In genomic region chr5:32232441-32233219, GRCh38 we compare ENCODE assay signal across 8 cellular contexts. TPM values are rescaled to one million over a fixed set of nuclear protein-coding genes. Genes with fewer than 3 reads are reported as not detected.
DNase-seq lines count a peak whose midpoint lies in the region; ATAC-seq and TF ChIP-seq lines count a peak whose summit lies in the region.

No MANE protein-coding gene starts in this region.

- CTCF ChIA-PET in OCI-LY7 (lab: Charles Lee; ENCODE audit: unreplicated experiment), result interaction anchor here (0.7 to 2.7 kb wide), 7 partner anchors 9 to 96 kb away, joined by 3 to 28 read pairs (median 3); no protein-coding TSS in a partner anchor

- H3K36me3 ChIP-seq in OCI-LY7 (ENCODE audit: insufficient read depth, low read length) (peaks cover 91% of the 10 kb centered on the region), esophagus muscularis mucosa (peaks cover 0 to 61% (median 51%) of the 10 kb centered on the region in 4 donors)

- H3K36me3 Mint-ChIP-seq in naive B cell, result peaks cover 10 to 36% of the 10 kb centered on the region in 2 donors

- H3K4me3 ChIP-seq in OCI-LY7 (ENCODE audit: low read depth, low read length, poor library complexity, severe bottlenecking) (no peak overlapping the region), esophagus muscularis mucosa (no peak overlapping the region)

- H3K9me3 ChIP-seq in OCI-LY7 (ENCODE audit: low read length), result no peaks in the 10 kb centered on the region
- no peaks in the 10 kb centered on the region for H3K9me3 ChIP-seq in esophagus muscularis mucosa

- no peaks in the 10 kb centered on the region for H3K9me3 Mint-ChIP-seq in naive B cell

- no peak overlapping the region for H2AFZ ChIP-seq in OCI-LY7 (ENCODE audit: low read length)

- no peaks in the 10 kb centered on the region for H3K27me3 ChIP-seq in esophagus muscularis mucosa

- BruUV-seq in OCI-LY7 (replicated peaks; lab: Mats Ljungman, UMichigan), result no TSS peak

- H3K27ac ChIP-seq in OCI-LY7 (ENCODE audit: low read depth, low read length, poor library complexity, severe bottlenecking) (no peak overlapping the region), esophagus muscularis mucosa (replicated peaks in 1 of 4) (peak overlapping the region; percentile 60 to 75 (median 72))

- no peaks in the 10 kb centered on the region for H3K27me3 Mint-ChIP-seq in naive B cell

- 48% methylated on average over 10 of the region's 11 CpGs for WGBS in esophagus muscularis mucosa

- H3K4me3 Mint-ChIP-seq in naive B cell, result no peak overlapping the region

- peaks cover 15 to 26% (median 17%) of the 10 kb centered on the region in 3 donors for H3K4me1 Mint-ChIP-seq in naive B cell

- TF ChIP-seq POLR2A in esophagus muscularis mucosa (IDR thresholded peaks at IDR 0.05; ENCODE audit: low read depth), result no peak

- no peaks in the 10 kb centered on the region for H4K20me1 ChIP-seq in OCI-LY7 (ENCODE audit: insufficient read depth, low read length)

- intact Hi-C loops in OCI-LY7 (cut with micrococcal nuclease; ENCODE audit: unreplicated experiment), result loop anchor here (1.0 to 5.0 kb wide), 4 partner anchors 80 to 380 kb away; partner anchors contain the start of genes MTMR12 and SUB1
- intact Hi-C loops in esophagus muscularis mucosa (cut with DNase I), result loop anchor here (2.0 to 10.0 kb wide), 4 partner anchors 80 to 382 kb away; partner anchors contain the start of genes MTMR12 and SUB1

- no peak for TF ChIP-seq EP300 in esophagus muscularis mucosa (IDR thresholded peaks at IDR 0.05)

- ATAC-seq in GM21447 (IDR thresholded peaks at IDR 0.05; ENCODE audit: unreplicated experiment) (peak; percentile 92), naive B cell (ENCODE audit: low read depth in 2 of 2) (peak; percentile 74 to 80)

- H3K4me1 ChIP-seq in OCI-LY7 (ENCODE audit: insufficient read depth, low read length, poor library complexity, severe bottlenecking) (no peaks in the 10 kb centered on the region), esophagus muscularis mucosa (peaks cover 27 to 40% (median 32%) of the 10 kb centered on the region in 4 donors)

- POLR2A ChIA-PET in OCI-LY7 (lab: Charles Lee), result interaction anchor here (0.6 to 0.9 kb wide), 6 partner anchors 9 to 386 kb away, joined by 3 to 5 read pairs (median 3); no protein-coding TSS in a partner anchor

- DNase-seq in DMS 273 (lab: John Stamatoyannopoulos, UW; ENCODE audit: unreplicated experiment), result peak; percentile 87
- DNase-seq in HuH-7.5 (ENCODE audit: low spot score), result peak; percentile 38
- peak; percentile 78 for DNase-seq in OCI-LY7 (ENCODE audit: low spot score)
- peak; percentile 76 for DNase-seq in activated T-cell treated with anti-CD3 and anti-CD28 coated beads, Interleukin-2, amount 50 U/mL, for 1 hour
- DNase-seq in esophagus muscularis mucosa (ENCODE audit: extremely low spot score), result peak; percentile 94
- peak; percentile 67 for DNase-seq in naive B cell
- peak; percentile 45 to 55 for DNase-seq in stimulated activated CD8-positive, alpha-beta memory T cell treated with anti-CD3 and anti-CD28 coated beads, Interleukin-7, amount 100 ng/mL, for 48 hours (ENCODE audit: extremely low read depth in 1 of 2, low read depth in 1 of 2)

- TF ChIP-seq CTCF in OCI-LY7 (conservative IDR thresholded peaks at IDR 0.05; ENCODE audit: low read length) (peak; percentile 91), esophagus muscularis mucosa (IDR thresholded peaks at IDR 0.05) (peak; percentile 79 to 87 (median 81))

- no peaks in the 10 kb centered on the region for H3K9me2 ChIP-seq in OCI-LY7 (ENCODE audit: insufficient read depth, low read length)

- no peaks in the 10 kb centered on the region for H3K79me2 ChIP-seq in OCI-LY7 (ENCODE audit: insufficient read depth, low read depth, low read length)

- H3K27ac Mint-ChIP-seq in naive B cell, result peak overlapping the region in 5 of 6 donors; percentile 31 to 92 (median 58)

- no peak overlapping the region for H3K4me2 ChIP-seq in OCI-LY7 (ENCODE audit: low read length)

RNA-seq across cellular contexts. Expression of gene GOLPH3, which starts 58.5 kb away (rescaled TPM):
- 25.7 and 35.9 TPM in 2 replicates for total RNA-seq in OCI-LY7 (2014; rRNA removed; shearing (Covaris generic))
- total RNA-seq in OCI-LY7 (2022) (51.0 and 53.8 TPM in 2 replicates), esophagus muscularis mucosa (100 to 1,000 TPM; 149 to 277 (median 187) TPM)
- polyA plus RNA-seq in naive B cell (ENCODE audit: low read depth in 6 of 6), result 10 to 100 TPM; 61.7 to 80.4 (median 74.0) TPM

Comparison
In these comparisons a context has a peak if more than half of its experiments do, and no peak if none do; other contexts are left out.
1. DNase-seq: peak in every context shown above with its lines; median percentile 94 in esophagus muscularis mucosa; 87 in DMS 273; 78 in OCI-LY7; 76 in activated T-cell treated with anti-CD3 and anti-CD28 coated beads, Interleukin-2, amount 50 U/mL, for 1 hour; 67 in naive B cell; 50 in stimulated activated CD8-positive, alpha-beta memory T cell treated with anti-CD3 and anti-CD28 coated beads, Interleukin-7, amount 100 ng/mL, for 48 hours; 38 in HuH-7.5.